In the genomic region with DNA sequence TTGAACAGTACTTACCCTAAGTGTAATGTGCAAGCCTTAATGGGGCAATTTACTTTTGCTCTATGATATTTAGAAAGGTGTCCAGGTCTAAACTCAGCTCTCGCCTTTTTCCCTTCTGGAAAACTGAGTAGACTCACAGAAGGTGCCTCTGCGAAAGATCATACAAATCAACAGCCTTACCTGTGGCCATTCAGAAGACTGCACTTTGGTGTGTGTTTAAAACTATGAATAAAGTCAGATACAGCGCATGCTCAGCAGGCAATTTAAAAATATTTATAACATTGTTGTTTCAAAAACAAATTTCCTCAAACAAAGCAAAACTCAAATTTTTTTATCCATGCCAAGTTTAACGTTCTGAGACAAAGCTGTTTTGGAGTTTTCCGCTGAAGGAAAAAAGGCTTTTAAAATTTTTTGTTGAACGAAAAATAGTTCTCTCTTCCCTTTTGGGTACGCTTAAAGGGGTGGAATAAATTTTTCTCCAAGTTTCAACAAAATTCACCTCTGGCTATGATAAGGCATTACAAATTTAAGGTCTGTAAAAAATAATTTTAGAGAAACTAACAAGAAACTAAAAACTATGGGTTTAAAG, we compare ENCODE assay signal across 10 cellular contexts.
DNase-seq lines count a peak whose midpoint lies in the region; ATAC-seq, FAIRE-seq and TF ChIP-seq lines count a peak whose summit lies in the region.
"Had no signal": no experiment of that assay in that cellular context is flagged by ENCODE, and none has a peak within 500 bp of the region (broad histone marks: within the 10 kb centered on the region; RNA-seq: fewer than 3 reads in every experiment).

No MANE protein-coding gene starts in this region.

- H3K9me3 Mint-ChIP-seq in activated naive CD4-positive, alpha-beta T cell treated with anti-CD3 and anti-CD28 coated beads, Interleukin-2, amount 50 U/mL, for 72 hours, result no peaks in the 10 kb centered on the region
- H3K9me3 Mint-ChIP-seq: activated naive CD4-positive, alpha-beta T cell treated with anti-CD3 and anti-CD28 coated beads, Interleukin-2, amount 50 U/mL, for 24 hours had no signal

- POLR2A ChIA-PET in H1 (lab: Charles Lee; ENCODE audit: partially characterized antibody), result no interaction called here

- H3K4me1 ChIP-seq in heart right ventricle (peaks cover 0 to 85% (median 60%) of the 10 kb centered on the region in 9 donors), H1 (replicated peaks in 1 of 4; ENCODE audit: control insufficient read depth in 3 of 4, insufficient read depth in 4 of 4, low read length in 3 of 4) (no peaks in the 10 kb centered on the region), vagina (peaks cover 30% of the 10 kb centered on the region)

- no peaks in the 10 kb centered on the region for H3K79me2 ChIP-seq in H1 (ENCODE audit: control insufficient read depth in 1 of 2, insufficient read depth in 2 of 2, low read length in 2 of 2)

- intact Hi-C loops in heart right ventricle (cut with DNase I), result loop anchor here in 2 of 10 donors (5.0 kb wide), 2 partner anchors 33 to 172 kb away; no protein-coding TSS in a partner anchor
- intact Hi-C loops in Right ventricle myocardium superior (cut with DNase I), result no loop called here
- intact Hi-C loops in vagina (cut with DNase I), result no loop called here

- no peak overlapping the region for H4K5ac ChIP-seq in H1 (ENCODE audit: insufficient read length, low read depth, low read length)

- no peak overlapping the region for H2AFZ ChIP-seq in H1 (ENCODE audit: low read length)

- peak overlapping the region in 6 of 10 donors; percentile 17 to 89 (median 78) for H3K27ac ChIP-seq in heart right ventricle
- no peak overlapping the region for H3K27ac ChIP-seq in H1 (ENCODE audit: low read depth, low read length)
- H3K27ac ChIP-seq in vagina, result peak overlapping the region; percentile 79

- H3K79me1 ChIP-seq in H1 (ENCODE audit: low read depth, low read length), result no peaks in the 10 kb centered on the region

- no peaks in the 10 kb centered on the region for H3K27me3 ChIP-seq in heart right ventricle
- no peaks in the 10 kb centered on the region for H3K27me3 ChIP-seq in H1 (replicated peaks in 1 of 4; ENCODE audit: control insufficient read depth in 3 of 4, extremely low read depth in 1 of 4, insufficient read depth in 3 of 4, low read length in 3 of 4)
- no peaks in the 10 kb centered on the region for H3K27me3 ChIP-seq in vagina

- H3K23me2 ChIP-seq in H1 (ENCODE audit: low read depth, low read length), result peaks cover 4% of the 10 kb centered on the region

- no peak overlapping the region for H3K56ac ChIP-seq in H1 (replicated peaks; ENCODE audit: insufficient read length, low read depth, low read length)

- H3K4me3 ChIP-seq in heart right ventricle (no peak overlapping the region), H1 (ENCODE audit: extremely low read depth in 1 of 4, insufficient read depth in 2 of 4, low read depth in 3 of 4, low read length in 4 of 4) (no peak overlapping the region), vagina (peak overlapping the region in 1 of 2 donors; percentile 25)

- no peak for TF ChIP-seq RAD21 in H1 (IDR thresholded peaks at IDR 0.05 in 1 of 2, conservative IDR thresholded peaks at IDR 0.05 in 1 of 2; ENCODE audit: low read depth in 2 of 2, low read length in 2 of 2)

- no peak overlapping the region for H4K91ac ChIP-seq in H1 (replicated peaks; ENCODE audit: insufficient read length, low read length)

- no peak overlapping the region for H2BK5ac ChIP-seq in H1 (ENCODE audit: low read depth, low read length)

- ATAC-seq in heart right ventricle (no peak), Right ventricle myocardium superior (ENCODE audit: poor library complexity) (no peak)
- no peak for ATAC-seq in activated naive CD4-positive, alpha-beta T cell treated with anti-CD3 and anti-CD28 coated beads, Interleukin-2, amount 50 U/mL, for 72 hours

- no peak for TF ChIP-seq EP300 in H1 (IDR thresholded peaks at IDR 0.05; ENCODE audit: borderline replicate concordance in 1 of 2, low read depth in 2 of 2, low read length in 2 of 2)

- H3K18ac ChIP-seq in H1 (ENCODE audit: extremely low read depth, low read length), result no peak overlapping the region

- no peak overlapping the region for H2BK12ac ChIP-seq in H1 (ENCODE audit: low read depth, low read length)

- TF ChIP-seq POLR2A in H1 (IDR thresholded peaks at IDR 0.05; ENCODE audit: control extremely low read depth in 1 of 2, low read depth in 2 of 2, low read length in 2 of 2) (peak in 1 of 2 experiments; percentile 40; a peak in 1 of 3 replicates), vagina (IDR thresholded peaks at IDR 0.05) (no peak)

- H2BK20ac ChIP-seq in H1 (ENCODE audit: low read length), result no peak overlapping the region

- no peak overlapping the region for H3K4ac ChIP-seq in H1 (replicated peaks; ENCODE audit: insufficient read length, low read depth, low read length)

- H2BK15ac ChIP-seq in H1 (ENCODE audit: low read length), result no peak overlapping the region

- no peak for FAIRE-seq in H1 (lab: Jason Lieb, UNC)

- H3K9me3 ChIP-seq in heart right ventricle (no peaks in the 10 kb centered on the region), H1 (ENCODE audit: insufficient read depth in 2 of 2, low read depth in 1 of 2, low read length in 1 of 2) (no peaks in the 10 kb centered on the region), vagina (no peaks in the 10 kb centered on the region)

- H3K36me3 ChIP-seq in heart right ventricle (no peaks in the 10 kb centered on the region), H1 (ENCODE audit: control insufficient read depth in 2 of 4, insufficient read depth in 4 of 4, low read length in 3 of 4) (no peaks in the 10 kb centered on the region), vagina (no peaks in the 10 kb centered on the region)

- TF ChIP-seq CTCF in heart right ventricle (IDR thresholded peaks at IDR 0.05) (no peak), H1 (IDR thresholded peaks at IDR 0.05; ENCODE audit: control extremely low read depth in 1 of 3, insufficient read depth in 1 of 3, low read depth in 1 of 3, low read length in 3 of 3) (no peak), vagina (IDR thresholded peaks at IDR 0.05) (no peak)

- no peaks in the 10 kb centered on the region for H4K20me1 ChIP-seq in H1 (replicated peaks in 1 of 2; ENCODE audit: control insufficient read depth in 1 of 2, insufficient read depth in 2 of 2, low read length in 2 of 2)

- no peak overlapping the region for H3K14ac ChIP-seq in H1 (ENCODE audit: insufficient read length)

- H4K8ac ChIP-seq in H1 (ENCODE audit: extremely low read depth, insufficient read depth, low read length), result no peak overlapping the region

- CTCF ChIA-PET in H1 (lab: Charles Lee; ENCODE audit: partially characterized antibody), result interaction anchor here (1.0 to 1.5 kb wide), 4 partner anchors 10 to 39 kb away, joined by 3 to 4 read pairs (median 4); no protein-coding TSS in a partner anchor

- no peak overlapping the region for H3K9ac ChIP-seq in H1 (replicated peaks in 1 of 4; ENCODE audit: extremely low read depth in 1 of 4, low read depth in 3 of 4, low read length in 3 of 4)

- WGBS in heart right ventricle, 2 donors, result 92 to 93% methylated on average over 7 of the region's 7 CpGs
- 86% methylated on average over 7 of the region's 7 CpGs; no CpG with 5 or more reads in 1 of the 2 experiments for WGBS in H1 (ENCODE audit: extremely low coverage in 1 of 2, insufficient coverage in 1 of 2, insufficient read length in 1 of 2, insufficient replicate concordance in 2 of 2, low coverage in 1 of 2, low lambda C conversion rate in 2 of 2, missing lambda C conversion rate in 1 of 2), 2 experiments

- no peak overlapping the region for H3K23ac ChIP-seq in H1 (ENCODE audit: insufficient read length)

- DNase-seq in heart right ventricle (no peak), Right ventricle myocardium superior (no peak), NCI-H1048 (lab: John Stamatoyannopoulos, UW) (peak; percentile 48), H1 (ENCODE audit: low read depth in 1 of 2, low spot score in 2 of 2) (no peak), vagina (ENCODE audit: extremely low spot score in 2 of 2) (no peak), UCSD-AML1 (lab: John Stamatoyannopoulos, UW; ENCODE audit: unreplicated experiment) (no peak)
- DNase-seq in activated naive CD4-positive, alpha-beta T cell treated with anti-CD3 and anti-CD28 coated beads, Interleukin-2, amount 50 U/mL, for 72 hours (ENCODE audit: low spot score in 2 of 2), result no peak
- DNase-seq in stimulated activated naive CD4-positive, alpha-beta T cell (lab: John Stamatoyannopoulos, UW), result no peak
- DNase-seq: NCI-H510A treated with DMSO at 0.1 percent for 48 hours had no signal

- no peaks in the 10 kb centered on the region for H3K36me3 Mint-ChIP-seq in activated naive CD4-positive, alpha-beta T cell treated with anti-CD3 and anti-CD28 coated beads, Interleukin-2, amount 50 U/mL, for 72 hours
- H3K36me3 Mint-ChIP-seq: activated naive CD4-positive, alpha-beta T cell treated with anti-CD3 and anti-CD28 coated beads, Interleukin-2, amount 50 U/mL, for 24 hours had no signal

- no peak overlapping the region for H3K27ac Mint-ChIP-seq in activated naive CD4-positive, alpha-beta T cell treated with anti-CD3 and anti-CD28 coated beads, Interleukin-2, amount 50 U/mL, for 72 hours
- H3K27ac Mint-ChIP-seq: activated naive CD4-positive, alpha-beta T cell treated with anti-CD3 and anti-CD28 coated beads, Interleukin-2, amount 50 U/mL, for 24 hours had no signal

- H2BK120ac ChIP-seq in H1 (replicated peaks; ENCODE audit: low read depth, low read length), result no peak overlapping the region

- no peak overlapping the region for H3K4me2 ChIP-seq in H1 (ENCODE audit: insufficient read depth in 1 of 2, low read depth in 2 of 2, low read length in 2 of 2)

- H2AK5ac ChIP-seq in H1 (ENCODE audit: low read depth, low read length), result no peak overlapping the region

TF ChIP-seq in H1, 55 proteins besides CTCF, POLR2A, EP300 and RAD21:
- TF ChIP-seq TAF7 (optimal IDR thresholded peaks at IDR 0.05; ENCODE audit: borderline replicate concordance, low read depth, low read length), result peak; percentile 65
- no peak for TF ChIP-seq SAP30 (IDR thresholded peaks at IDR 0.05; ENCODE audit: insufficient read depth, insufficient replicate concordance, low read length)
